Comparison of ENCODE assay signal across 1 cellular context in the genomic region with DNA sequence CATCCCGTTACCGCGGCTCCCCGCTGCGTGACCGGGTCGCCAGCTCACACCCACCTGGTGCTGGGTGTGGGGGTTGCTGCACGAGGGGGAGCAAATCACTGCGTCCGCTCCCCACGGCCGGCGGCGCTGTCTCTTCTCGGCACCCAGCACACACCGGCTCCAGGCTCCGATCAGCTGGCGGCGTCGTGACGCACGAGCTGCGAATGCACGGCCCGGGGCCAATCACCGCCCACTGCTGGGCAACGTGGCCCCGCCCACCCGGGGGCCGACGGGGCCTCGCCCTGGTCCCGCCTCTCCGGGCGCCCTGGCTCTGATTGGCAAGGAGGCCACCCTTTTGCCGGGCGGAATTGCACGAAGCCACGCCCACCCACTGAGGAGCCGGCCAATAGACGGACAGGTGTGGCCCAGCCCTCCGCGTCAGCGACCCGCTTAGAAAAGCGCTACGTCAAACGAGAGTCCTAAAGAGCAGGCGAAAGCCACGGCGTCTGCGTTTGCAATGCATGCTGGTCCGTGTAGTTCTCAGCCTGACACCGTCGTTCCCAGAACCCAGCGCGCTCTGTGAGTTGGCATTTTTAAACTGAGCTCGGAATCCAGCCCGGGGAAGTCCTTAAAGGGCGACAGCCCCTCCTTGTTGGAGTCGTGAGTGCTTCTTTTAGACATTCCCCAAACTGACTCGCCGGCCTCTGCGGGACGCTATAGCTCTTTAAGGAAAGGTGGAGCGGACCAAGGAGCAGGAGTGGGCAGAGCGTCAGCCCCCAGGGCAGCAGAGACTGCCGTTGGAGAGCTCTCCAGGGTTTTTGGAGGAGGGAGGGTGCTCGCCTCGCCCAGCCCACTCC.
TF ChIP-seq lines count a peak whose summit lies in the region.

No MANE protein-coding gene starts in this region.

TF ChIP-seq in SK-N-SH, 30 proteins besides CTCF, POLR2A, EP300 and RAD21 (continued from another document):
- TF ChIP-seq, protein P1, sequence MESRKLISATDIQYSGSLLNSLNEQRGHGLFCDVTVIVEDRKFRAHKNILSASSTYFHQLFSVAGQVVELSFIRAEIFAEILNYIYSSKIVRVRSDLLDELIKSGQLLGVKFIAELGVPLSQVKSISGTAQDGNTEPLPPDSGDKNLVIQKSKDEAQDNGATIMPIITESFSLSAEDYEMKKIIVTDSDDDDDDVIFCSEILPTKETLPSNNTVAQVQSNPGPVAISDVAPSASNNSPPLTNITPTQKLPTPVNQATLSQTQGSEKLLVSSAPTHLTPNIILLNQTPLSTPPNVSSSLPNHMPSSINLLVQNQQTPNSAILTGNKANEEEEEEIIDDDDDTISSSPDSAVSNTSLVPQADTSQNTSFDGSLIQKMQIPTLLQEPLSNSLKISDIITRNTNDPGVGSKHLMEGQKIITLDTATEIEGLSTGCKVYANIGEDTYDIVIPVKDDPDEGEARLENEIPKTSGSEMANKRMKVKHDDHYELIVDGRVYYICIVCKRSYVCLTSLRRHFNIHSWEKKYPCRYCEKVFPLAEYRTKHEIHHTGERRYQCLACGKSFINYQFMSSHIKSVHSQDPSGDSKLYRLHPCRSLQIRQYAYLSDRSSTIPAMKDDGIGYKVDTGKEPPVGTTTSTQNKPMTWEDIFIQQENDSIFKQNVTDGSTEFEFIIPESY (IDR thresholded peaks at IDR 0.05; ENCODE audit: borderline replicate concordance, low read depth), result peak; percentile 50; the same call in 1 of the 2 replicates
- TF ChIP-seq ELF1 (IDR thresholded peaks at IDR 0.05) (no peak; the same call in 1 of the 2 replicates), RFX5 (IDR thresholded peaks at IDR 0.05; ENCODE audit: low read length) (peak; percentile 77), SIN3A (IDR thresholded peaks at IDR 0.05; ENCODE audit: borderline replicate concordance, low read depth, low read length) (peak; percentile 95), TCF12 (IDR thresholded peaks at IDR 0.05) (no peak; the same call in 1 of the 2 replicates), SMC3 (IDR thresholded peaks at IDR 0.05; ENCODE audit: low read depth, low read length) (no peak), TAF1 (IDR thresholded peaks at IDR 0.05; ENCODE audit: borderline replicate concordance, low read depth, low read length) (peak; percentile 95), GABPA (IDR thresholded peaks at IDR 0.05; ENCODE audit: low read depth) (no peak), JUND (IDR thresholded peaks at IDR 0.05) (no peak), CHD2 (IDR thresholded peaks at IDR 0.05; ENCODE audit: low read length, partially characterized antibody) (peak; percentile 92), FOSL2 (IDR thresholded peaks at IDR 0.05; ENCODE audit: borderline replicate concordance, low read depth) (no peak), FOXJ3 (CRISPR knock-in tag; IDR thresholded peaks at IDR 0.05) (no peak), GATA2 (CRISPR knock-in tag; IDR thresholded peaks at IDR 0.05) (no peak), EZH2phosphoT487 (IDR thresholded peaks at IDR 0.05; ENCODE audit: borderline replicate concordance, low read depth) (no peak), YY1 (IDR thresholded peaks at IDR 0.05; ENCODE audit: low read depth) (no peak), MXI1 (IDR thresholded peaks at IDR 0.05; ENCODE audit: low read depth, low read length) (peak; percentile 88), NFIC (IDR thresholded peaks at IDR 0.05; ENCODE audit: borderline replicate concordance) (no peak), RXRA (IDR thresholded peaks at IDR 0.05; ENCODE audit: borderline replicate concordance, low read depth) (no peak), RCOR1 (IDR thresholded peaks at IDR 0.05; ENCODE audit: low read length) (0 out of 2 replicates have a peak, but pooled peaks have one; percentile 40)
- TF ChIP-seq, protein P2, sequence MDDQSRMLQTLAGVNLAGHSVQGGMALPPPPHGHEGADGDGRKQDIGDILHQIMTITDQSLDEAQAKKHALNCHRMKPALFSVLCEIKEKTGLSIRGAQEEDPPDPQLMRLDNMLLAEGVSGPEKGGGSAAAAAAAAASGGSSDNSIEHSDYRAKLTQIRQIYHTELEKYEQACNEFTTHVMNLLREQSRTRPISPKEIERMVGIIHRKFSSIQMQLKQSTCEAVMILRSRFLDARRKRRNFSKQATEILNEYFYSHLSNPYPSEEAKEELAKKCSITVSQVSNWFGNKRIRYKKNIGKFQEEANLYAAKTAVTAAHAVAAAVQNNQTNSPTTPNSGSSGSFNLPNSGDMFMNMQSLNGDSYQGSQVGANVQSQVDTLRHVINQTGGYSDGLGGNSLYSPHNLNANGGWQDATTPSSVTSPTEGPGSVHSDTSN (IDR thresholded peaks at IDR 0.05), result peak; percentile 99
- TF ChIP-seq, protein P3, sequence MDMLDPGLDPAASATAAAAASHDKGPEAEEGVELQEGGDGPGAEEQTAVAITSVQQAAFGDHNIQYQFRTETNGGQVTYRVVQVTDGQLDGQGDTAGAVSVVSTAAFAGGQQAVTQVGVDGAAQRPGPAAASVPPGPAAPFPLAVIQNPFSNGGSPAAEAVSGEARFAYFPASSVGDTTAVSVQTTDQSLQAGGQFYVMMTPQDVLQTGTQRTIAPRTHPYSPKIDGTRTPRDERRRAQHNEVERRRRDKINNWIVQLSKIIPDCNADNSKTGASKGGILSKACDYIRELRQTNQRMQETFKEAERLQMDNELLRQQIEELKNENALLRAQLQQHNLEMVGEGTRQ (IDR thresholded peaks at IDR 0.05; ENCODE audit: borderline replicate concordance, low read depth, low read length), result peak; percentile 57
- TF ChIP-seq, protein P4, sequence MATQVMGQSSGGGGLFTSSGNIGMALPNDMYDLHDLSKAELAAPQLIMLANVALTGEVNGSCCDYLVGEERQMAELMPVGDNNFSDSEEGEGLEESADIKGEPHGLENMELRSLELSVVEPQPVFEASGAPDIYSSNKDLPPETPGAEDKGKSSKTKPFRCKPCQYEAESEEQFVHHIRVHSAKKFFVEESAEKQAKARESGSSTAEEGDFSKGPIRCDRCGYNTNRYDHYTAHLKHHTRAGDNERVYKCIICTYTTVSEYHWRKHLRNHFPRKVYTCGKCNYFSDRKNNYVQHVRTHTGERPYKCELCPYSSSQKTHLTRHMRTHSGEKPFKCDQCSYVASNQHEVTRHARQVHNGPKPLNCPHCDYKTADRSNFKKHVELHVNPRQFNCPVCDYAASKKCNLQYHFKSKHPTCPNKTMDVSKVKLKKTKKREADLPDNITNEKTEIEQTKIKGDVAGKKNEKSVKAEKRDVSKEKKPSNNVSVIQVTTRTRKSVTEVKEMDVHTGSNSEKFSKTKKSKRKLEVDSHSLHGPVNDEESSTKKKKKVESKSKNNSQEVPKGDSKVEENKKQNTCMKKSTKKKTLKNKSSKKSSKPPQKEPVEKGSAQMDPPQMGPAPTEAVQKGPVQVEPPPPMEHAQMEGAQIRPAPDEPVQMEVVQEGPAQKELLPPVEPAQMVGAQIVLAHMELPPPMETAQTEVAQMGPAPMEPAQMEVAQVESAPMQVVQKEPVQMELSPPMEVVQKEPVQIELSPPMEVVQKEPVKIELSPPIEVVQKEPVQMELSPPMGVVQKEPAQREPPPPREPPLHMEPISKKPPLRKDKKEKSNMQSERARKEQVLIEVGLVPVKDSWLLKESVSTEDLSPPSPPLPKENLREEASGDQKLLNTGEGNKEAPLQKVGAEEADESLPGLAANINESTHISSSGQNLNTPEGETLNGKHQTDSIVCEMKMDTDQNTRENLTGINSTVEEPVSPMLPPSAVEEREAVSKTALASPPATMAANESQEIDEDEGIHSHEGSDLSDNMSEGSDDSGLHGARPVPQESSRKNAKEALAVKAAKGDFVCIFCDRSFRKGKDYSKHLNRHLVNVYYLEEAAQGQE (IDR thresholded peaks at IDR 0.05; ENCODE audit: low read depth, low read length), result peak; percentile 53; the same call in 1 of the 2 replicates
- TF ChIP-seq, protein P5, sequence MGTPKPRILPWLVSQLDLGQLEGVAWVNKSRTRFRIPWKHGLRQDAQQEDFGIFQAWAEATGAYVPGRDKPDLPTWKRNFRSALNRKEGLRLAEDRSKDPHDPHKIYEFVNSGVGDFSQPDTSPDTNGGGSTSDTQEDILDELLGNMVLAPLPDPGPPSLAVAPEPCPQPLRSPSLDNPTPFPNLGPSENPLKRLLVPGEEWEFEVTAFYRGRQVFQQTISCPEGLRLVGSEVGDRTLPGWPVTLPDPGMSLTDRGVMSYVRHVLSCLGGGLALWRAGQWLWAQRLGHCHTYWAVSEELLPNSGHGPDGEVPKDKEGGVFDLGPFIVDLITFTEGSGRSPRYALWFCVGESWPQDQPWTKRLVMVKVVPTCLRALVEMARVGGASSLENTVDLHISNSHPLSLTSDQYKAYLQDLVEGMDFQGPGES (IDR thresholded peaks at IDR 0.05; ENCODE audit: low read depth, low read length), result peak; percentile 91
